Comparison of ENCODE assay signal across 14 cellular contexts in genomic region chr4:165288226-165288625, GRCh38.
DNase-seq lines count a peak whose midpoint lies in the region; ATAC-seq, FAIRE-seq and TF ChIP-seq lines count a peak whose summit lies in the region.
"Had no signal": no experiment of that assay in that cellular context is flagged by ENCODE, and none has a peak within 500 bp of the region (broad histone marks: within the 10 kb centered on the region; RNA-seq: fewer than 3 reads in every experiment).

No MANE protein-coding gene starts in this region.

- H3K27ac ChIP-seq in SK-N-MC, result peak overlapping the region; percentile 68
- H3K27ac ChIP-seq: lower lobe of right lung, psoas muscle, suprapubic skin had no signal

- H3K4me3 ChIP-seq in SK-N-MC, result peak overlapping the region; percentile 64
- H3K4me3 ChIP-seq: lower lobe of right lung, psoas muscle, suprapubic skin had no signal

- peak; percentile 65 for ATAC-seq in GM19395 (IDR thresholded peaks at IDR 0.05; ENCODE audit: unreplicated experiment)
- ATAC-seq in HG02938 (IDR thresholded peaks at IDR 0.05; ENCODE audit: unreplicated experiment), result peak; percentile 50
- ATAC-seq: psoas muscle had no signal

- no peak for TF ChIP-seq POLR2A in H54 (IDR thresholded peaks at IDR 0.05; ENCODE audit: low read depth, low read length)

- FAIRE-seq in H54 (lab: Jason Lieb, UNC), result no peak

- no peak overlapping the region for H3K9ac ChIP-seq in SK-N-MC (ENCODE audit: insufficient read length)

- DNase-seq in GM10266 (ENCODE audit: extremely low spot score), result peak; percentile 14
- DNase-seq in SK-N-MC (ENCODE audit: low read depth, low spot score), result no peak
- DNase-seq in GDM1 (lab: John Stamatoyannopoulos, UW), result no peak
- DNase-seq in H54 (ENCODE audit: insufficient read length, low spot score), result no peak
- no peak for DNase-seq in activated effector memory CD4-positive, alpha-beta T cell treated with Interleukin-2 at 50 U/mL for 16 hours
- no peak for DNase-seq in NK-92 (lab: John Stamatoyannopoulos, UW; ENCODE audit: unreplicated experiment)
- DNase-seq: activated CD4-positive, alpha-beta T cell treated with anti-CD3 and anti-CD28 coated beads, Interleukin-2, amount 10 ng/mL, durations not matched to agents 7 days and 5 days; activated naive CD8-positive, alpha-beta T cell treated with anti-CD3 and anti-CD28 coated beads, Interleukin-2, amount 10 ng/mL, durations not matched to agents 7 days and 5 days; lower lobe of right lung; NCI-H446; psoas muscle had no signal

- H3K36me3 ChIP-seq in SK-N-MC (ENCODE audit: insufficient read depth, low read length), result no peaks in the 10 kb centered on the region
- H3K36me3 ChIP-seq: lower lobe of right lung had no signal

- TF ChIP-seq CTCF in GM10266 (IDR thresholded peaks at IDR 0.05; ENCODE audit: control insufficient read depth, insufficient read depth, low read depth, missing control alignments), result no peak

- no peaks in the 10 kb centered on the region for H3K9me3 ChIP-seq in SK-N-MC (ENCODE audit: low read depth, low read length)
- H3K9me3 ChIP-seq: lower lobe of right lung, psoas muscle, suprapubic skin had no signal
